ENCODE assay signal across 1 cellular context in the genomic region with DNA sequence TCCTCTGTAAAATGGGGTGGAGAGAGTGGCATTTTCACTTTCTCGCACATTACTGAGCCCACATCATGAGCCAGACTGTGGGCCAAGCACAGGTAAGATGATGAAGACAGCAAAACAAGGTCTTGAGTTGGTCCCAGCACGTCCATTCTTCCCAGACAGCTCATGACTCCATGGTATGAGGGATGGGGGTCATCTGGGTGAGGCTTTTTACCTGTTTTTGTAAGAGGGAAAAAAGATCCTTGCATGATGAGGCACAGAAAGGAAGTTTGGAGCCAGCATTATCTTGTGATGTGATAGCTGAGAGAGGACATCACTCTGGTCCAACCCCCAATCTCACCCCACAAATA.
TF ChIP-seq lines count a peak whose summit lies in the region.

No MANE protein-coding gene starts in this region.

TF ChIP-seq in K562, 482 proteins besides CTCF, POLR2A, EP300 and RAD21:
- 0 out of 2 replicates have a peak, but pooled peaks have one; percentile 33 for TF ChIP-seq BCOR (IDR thresholded peaks at IDR 0.05)
- TF ChIP-seq, protein P1, sequence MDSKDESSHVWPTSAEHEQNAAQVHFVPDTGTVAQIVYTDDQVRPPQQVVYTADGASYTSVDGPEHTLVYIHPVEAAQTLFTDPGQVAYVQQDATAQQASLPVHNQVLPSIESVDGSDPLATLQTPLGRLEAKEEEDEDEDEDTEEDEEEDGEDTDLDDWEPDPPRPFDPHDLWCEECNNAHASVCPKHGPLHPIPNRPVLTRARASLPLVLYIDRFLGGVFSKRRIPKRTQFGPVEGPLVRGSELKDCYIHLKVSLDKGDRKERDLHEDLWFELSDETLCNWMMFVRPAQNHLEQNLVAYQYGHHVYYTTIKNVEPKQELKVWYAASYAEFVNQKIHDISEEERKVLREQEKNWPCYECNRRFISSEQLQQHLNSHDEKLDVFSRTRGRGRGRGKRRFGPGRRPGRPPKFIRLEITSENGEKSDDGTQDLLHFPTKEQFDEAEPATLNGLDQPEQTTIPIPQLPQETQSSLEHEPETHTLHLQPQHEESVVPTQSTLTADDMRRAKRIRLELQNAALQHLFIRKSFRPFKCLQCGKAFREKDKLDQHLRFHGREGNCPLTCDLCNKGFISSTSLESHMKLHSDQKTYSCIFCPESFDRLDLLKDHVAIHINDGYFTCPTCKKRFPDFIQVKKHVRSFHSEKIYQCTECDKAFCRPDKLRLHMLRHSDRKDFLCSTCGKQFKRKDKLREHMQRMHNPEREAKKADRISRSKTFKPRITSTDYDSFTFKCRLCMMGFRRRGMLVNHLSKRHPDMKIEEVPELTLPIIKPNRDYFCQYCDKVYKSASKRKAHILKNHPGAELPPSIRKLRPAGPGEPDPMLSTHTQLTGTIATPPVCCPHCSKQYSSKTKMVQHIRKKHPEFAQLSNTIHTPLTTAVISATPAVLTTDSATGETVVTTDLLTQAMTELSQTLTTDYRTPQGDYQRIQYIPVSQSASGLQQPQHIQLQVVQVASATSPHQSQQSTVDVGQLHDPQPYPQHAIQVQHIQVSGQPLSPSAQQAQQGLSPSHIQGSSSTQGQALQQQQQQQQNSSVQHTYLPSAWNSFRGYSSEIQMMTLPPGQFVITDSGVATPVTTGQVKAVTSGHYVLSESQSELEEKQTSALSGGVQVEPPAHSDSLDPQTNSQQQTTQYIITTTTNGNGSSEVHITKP (IDR thresholded peaks at IDR 0.05; ENCODE audit: partially characterized antibody), result no peak
